In genomic region chr10:22629843-22630228, GRCh38 we compare ENCODE assay signal across 8 cellular contexts.
A peak's percentile ranks its signal among the peaks of the same experiment; 100 is the strongest.
DNase-seq lines count a peak whose midpoint lies in the region; ATAC-seq and TF ChIP-seq lines count a peak whose summit lies in the region.

No MANE protein-coding gene starts in this region.

- 86% methylated on average over 4 of the region's 4 CpGs for WGBS in suprapubic skin

- ATAC-seq in HG03108 (IDR thresholded peaks at IDR 0.05; ENCODE audit: unreplicated experiment) = no peak

- H3K4me3 ChIP-seq in HUES6 (ENCODE audit: low read depth, low read length) (no peak overlapping the region), suprapubic skin (no peak overlapping the region)

- H3K36me3 ChIP-seq in HUES6 (ENCODE audit: control insufficient read depth, insufficient read depth, low read length) (no peaks in the 10 kb centered on the region), suprapubic skin (no peaks in the 10 kb centered on the region)

- no peaks in the 10 kb centered on the region for H3K9me3 ChIP-seq in HUES6 (ENCODE audit: control insufficient read depth, insufficient read depth, low read depth, low read length)
- H3K9me3 ChIP-seq in suprapubic skin = no peaks in the 10 kb centered on the region

- no peak for TF ChIP-seq CTCF in suprapubic skin (IDR thresholded peaks at IDR 0.05)

- TF ChIP-seq POLR2A in suprapubic skin (IDR thresholded peaks at IDR 0.05) = no peak

- H3K27me3 ChIP-seq in HUES6 (ENCODE audit: control insufficient read depth, insufficient read depth, low read length) = no peaks in the 10 kb centered on the region
- H3K27me3 ChIP-seq in suprapubic skin = no peaks in the 10 kb centered on the region

- peak; percentile 40 for DNase-seq in activated naive CD4-positive, alpha-beta T cell treated with Interleukin-2 at 50 U/mL for 16 hours
- DNase-seq in activated naive CD4-positive, alpha-beta T cell (lab: John Stamatoyannopoulos, UW) = no peak
- DNase-seq in caudate nucleus (lab: John Stamatoyannopoulos, UW) (no peak), suprapubic skin (ENCODE audit: low spot score in 2 of 2) (no peak), DMS153 (lab: John Stamatoyannopoulos, UW) (no peak)
- DNase-seq in NK-92 treated with Interleukin-12 subunit alpha and Interleukin-12 subunit beta, amount 100 ng/mL, for 24 hours (lab: John Stamatoyannopoulos, UW) = no peak

- H3K9ac ChIP-seq in HUES6 (ENCODE audit: low read length) = no peak overlapping the region

- peaks cover 47% of the 10 kb centered on the region for H3K4me1 ChIP-seq in HUES6 (ENCODE audit: control insufficient read depth, insufficient read depth, low read length)
- H3K4me1 ChIP-seq in suprapubic skin = peaks cover 23% of the 10 kb centered on the region

- H3K27ac ChIP-seq in HUES6 (ENCODE audit: low read depth, low read length) = peak overlapping the region; percentile 19; the same call in 1 of the 2 replicates
- peak overlapping the region; percentile 91 for H3K27ac ChIP-seq in caudate nucleus (ENCODE audit: low read depth, low read length)
- H3K27ac ChIP-seq in suprapubic skin = peak overlapping the region; percentile 25

- no peak for TF ChIP-seq EP300 in suprapubic skin (IDR thresholded peaks at IDR 0.05)

Comparison
In these comparisons a context has a peak if more than half of its experiments do, and no peak if none do; other contexts are left out.
1. H3K27ac ChIP-seq: peak in every context shown above with its lines; median percentile 91 in caudate nucleus; 25 in suprapubic skin; 19 in HUES6.